10 cellular contexts compared by ENCODE assay signal in the genomic region with DNA sequence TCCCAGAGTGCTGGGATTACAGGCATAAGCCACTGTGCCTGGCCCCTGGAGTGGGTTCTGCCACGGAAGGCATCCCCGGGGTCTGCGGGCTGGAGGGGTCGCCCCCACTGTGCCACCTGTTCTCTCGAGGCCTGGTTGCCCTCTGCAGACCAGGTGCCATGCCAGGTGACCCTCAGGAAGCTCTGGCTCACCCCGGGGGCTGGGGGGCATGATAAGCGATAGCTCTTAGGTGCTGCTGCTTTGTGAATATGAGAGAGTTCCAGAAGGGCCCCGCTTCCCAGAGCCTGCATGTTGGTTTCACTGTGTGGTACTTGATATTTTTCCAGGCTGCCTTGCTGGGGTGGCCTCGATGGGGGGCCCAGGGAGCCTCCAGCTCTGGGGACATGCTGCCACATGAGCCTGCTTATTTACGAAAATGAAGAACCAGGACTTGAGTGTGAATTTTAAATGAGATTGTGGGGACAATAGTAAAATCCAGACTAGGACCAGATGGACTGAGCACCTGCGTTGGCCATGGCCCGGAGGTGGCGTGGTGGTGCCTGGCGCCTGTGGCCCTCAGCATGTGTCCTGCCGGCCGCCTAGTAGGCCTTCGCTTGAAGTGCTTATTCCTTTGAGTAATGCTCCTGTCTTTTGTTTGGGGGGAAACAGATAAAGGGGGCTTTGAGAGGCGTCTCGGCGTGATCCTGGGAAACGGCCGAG. TPM values are rescaled to one million over a fixed set of nuclear protein-coding genes. Genes with fewer than 3 reads are reported as not detected.
DNase-seq lines count a peak whose midpoint lies in the region; ATAC-seq and TF ChIP-seq lines count a peak whose summit lies in the region.
"Had no signal": no experiment of that assay in that cellular context is flagged by ENCODE, and none has a peak within 500 bp of the region (broad histone marks: within the 10 kb centered on the region; RNA-seq: fewer than 3 reads in every experiment).

No MANE protein-coding gene starts in this region.

- no peak for TF ChIP-seq CTCF in CD8-positive, alpha-beta T cell (IDR thresholded peaks at IDR 0.05)
- no peak for TF ChIP-seq CTCF in heart right ventricle (IDR thresholded peaks at IDR 0.05)
- TF ChIP-seq CTCF in endothelial cell (IDR thresholded peaks at IDR 0.05; ENCODE audit: unreplicated experiment), result no peak

- H3K4me2 ChIP-seq in skeletal muscle satellite cell (ENCODE audit: low read length), result peak overlapping the region; percentile 97

- CTCF ChIA-PET in CD8-positive, alpha-beta T cell (lab: Charles Lee), result interaction anchor here (1.0 to 7.3 kb wide), 4 partner anchors 40 to 97 kb away, joined by 3 to 44 read pairs (median 4); partner anchors contain the start of gene FAAP20
- CTCF ChIA-PET in activated CD8-positive, alpha-beta T cell treated with anti-CD3 and anti-CD28 coated beads, Interleukin-2, amount 10 ng/mL, durations not matched to agents 7 days and 5 days (lab: Charles Lee), result interaction anchor here (1.4 to 3.0 kb wide), 3 partner anchors 41 to 146 kb away, joined by 4 to 17 read pairs (median 16); partner anchors contain the start of gene FAAP20

- POLR2A ChIA-PET in CD8-positive, alpha-beta T cell (lab: Charles Lee), result interaction anchor here (1.1 to 7.4 kb wide), 4 partner anchors 12 to 80 kb away, joined by 3 to 78 read pairs (median 4); no protein-coding TSS in a partner anchor
- POLR2A ChIA-PET in activated CD8-positive, alpha-beta T cell treated with anti-CD3 and anti-CD28 coated beads, Interleukin-2, amount 10 ng/mL, durations not matched to agents 7 days and 5 days (lab: Charles Lee), result interaction anchor here (1.6 to 5.3 kb wide), 2 partner anchors 20 to 40 kb away, joined by 4 to 36 read pairs; partner anchors contain the start of gene FAAP20

- H3K9me3 ChIP-seq in CD8-positive, alpha-beta T cell (ENCODE audit: low read length), result no peaks in the 10 kb centered on the region
- no peaks in the 10 kb centered on the region for H3K9me3 ChIP-seq in heart right ventricle
- H3K9me3 ChIP-seq in skeletal muscle satellite cell (replicated peaks; ENCODE audit: low read length), result no peaks in the 10 kb centered on the region

- no peak overlapping the region for H3K9ac ChIP-seq in skeletal muscle satellite cell (ENCODE audit: low read depth, low read length)

- peaks cover 52% of the 10 kb centered on the region for H3K36me3 Mint-ChIP-seq in CD8-positive, alpha-beta T cell
- H3K36me3 Mint-ChIP-seq in activated CD8-positive, alpha-beta T cell treated with anti-CD3 and anti-CD28 coated beads, Interleukin-2, amount 10 ng/mL, durations not matched to agents 7 days and 5 days (ENCODE audit: low read depth), result peaks cover 30% of the 10 kb centered on the region
- peaks cover 9% of the 10 kb centered on the region for H3K36me3 Mint-ChIP-seq in endothelial cell (ENCODE audit: low read depth, unreplicated experiment)

- no peak for ATAC-seq in CD8-positive, alpha-beta T cell
- ATAC-seq in activated CD8-positive, alpha-beta T cell treated with anti-CD3 and anti-CD28 coated beads, Interleukin-2, amount 10 ng/mL, durations not matched to agents 7 days and 5 days, result no peak
- ATAC-seq in heart right ventricle, result no peak
- ATAC-seq in HG03439 (IDR thresholded peaks at IDR 0.05; ENCODE audit: unreplicated experiment), result no peak

- no peak overlapping the region for H3K4me3 ChIP-seq in CD8-positive, alpha-beta T cell (ENCODE audit: low read depth, low read length)
- H3K4me3 ChIP-seq in heart right ventricle (peak overlapping the region in 1 of 10 donors; percentile 70), skeletal muscle satellite cell (ENCODE audit: low read length) (no peak overlapping the region)

- DNase-seq in CD8-positive, alpha-beta T cell, result peak in 1 of 7 experiments; percentile 20
- no peak for DNase-seq in activated CD8-positive, alpha-beta T cell treated with anti-CD3 and anti-CD28 coated beads, Interleukin-2, amount 10 ng/mL, durations not matched to agents 7 days and 5 days
- no peak for DNase-seq in heart right ventricle
- no peak for DNase-seq in endothelial cell (ENCODE audit: low spot score)
- no peak for DNase-seq in COLO668 (lab: John Stamatoyannopoulos, UW; ENCODE audit: unreplicated experiment)
- DNase-seq in SIG-M5 (lab: John Stamatoyannopoulos, UW), result no peak
- DNase-seq: mesendoderm; stimulated activated CD4-positive, alpha-beta T cell treated with anti-CD3 and anti-CD28 coated beads, Interleukin-4, amount 100 ng/mL, for 1 hour had no signal

- H3K27me3 ChIP-seq in CD8-positive, alpha-beta T cell (ENCODE audit: insufficient read depth, low read length), result no peaks in the 10 kb centered on the region
- H3K27me3 ChIP-seq in heart right ventricle, result no peaks in the 10 kb centered on the region
- H3K27me3 ChIP-seq in skeletal muscle satellite cell (ENCODE audit: control insufficient read depth, insufficient read depth, low read length), result no peaks in the 10 kb centered on the region

- H3K27me3 Mint-ChIP-seq in CD8-positive, alpha-beta T cell (ENCODE audit: low read depth), result no peaks in the 10 kb centered on the region
- no peaks in the 10 kb centered on the region for H3K27me3 Mint-ChIP-seq in activated CD8-positive, alpha-beta T cell treated with anti-CD3 and anti-CD28 coated beads, Interleukin-2, amount 10 ng/mL, durations not matched to agents 7 days and 5 days (ENCODE audit: low read depth)
- H3K27me3 Mint-ChIP-seq in endothelial cell (ENCODE audit: unreplicated experiment), result peaks cover 14% of the 10 kb centered on the region

- peak overlapping the region; percentile 98 for H3K27ac Mint-ChIP-seq in CD8-positive, alpha-beta T cell
- no peak overlapping the region for H3K27ac Mint-ChIP-seq in activated CD8-positive, alpha-beta T cell treated with anti-CD3 and anti-CD28 coated beads, Interleukin-2, amount 10 ng/mL, durations not matched to agents 7 days and 5 days
- no peak overlapping the region for H3K27ac Mint-ChIP-seq in endothelial cell (ENCODE audit: unreplicated experiment)

- no peaks in the 10 kb centered on the region for H3K36me3 ChIP-seq in CD8-positive, alpha-beta T cell (ENCODE audit: insufficient read depth, low read length)
- H3K36me3 ChIP-seq in heart right ventricle (peaks cover 0 to 7% (median 0%) of the 10 kb centered on the region in 9 donors), skeletal muscle satellite cell (ENCODE audit: insufficient read depth, low read length) (peaks cover 20% of the 10 kb centered on the region)

- H3K4me1 Mint-ChIP-seq in CD8-positive, alpha-beta T cell (ENCODE audit: low read depth), result peaks cover 83% of the 10 kb centered on the region
- H3K4me1 Mint-ChIP-seq in activated CD8-positive, alpha-beta T cell treated with anti-CD3 and anti-CD28 coated beads, Interleukin-2, amount 10 ng/mL, durations not matched to agents 7 days and 5 days (ENCODE audit: low read depth), result peaks cover 88% of the 10 kb centered on the region
- H3K4me1 Mint-ChIP-seq in endothelial cell (ENCODE audit: unreplicated experiment), result peaks cover 59% of the 10 kb centered on the region

- WGBS in heart right ventricle, 2 donors, result 89 to 91% methylated on average over 22 of the region's 22 CpGs

- H3K27ac ChIP-seq in CD8-positive, alpha-beta T cell (ENCODE audit: low read depth, low read length), result peak overlapping the region; percentile 54
- H3K27ac ChIP-seq in heart right ventricle, result peak overlapping the region; percentile 31 to 90 (median 78)

- intact Hi-C loops in CD8-positive, alpha-beta T cell (cut with DNase I, micrococcal nuclease), result loop anchor here in 1 of 2 experiments (2.0 to 10.0 kb wide), 2 partner anchors 55 to 309 kb away; no protein-coding TSS in a partner anchor
- intact Hi-C loops in heart right ventricle (cut with DNase I), result loop anchor here in 2 of 10 donors (10.0 kb wide), 2 partner anchors 59 to 69 kb away; no protein-coding TSS in a partner anchor

- H3K4me3 Mint-ChIP-seq in CD8-positive, alpha-beta T cell, result peak overlapping the region; percentile 98
- H3K4me3 Mint-ChIP-seq in activated CD8-positive, alpha-beta T cell treated with anti-CD3 and anti-CD28 coated beads, Interleukin-2, amount 10 ng/mL, durations not matched to agents 7 days and 5 days, result peak overlapping the region; percentile 77
- H3K4me3 Mint-ChIP-seq in endothelial cell (ENCODE audit: unreplicated experiment), result no peak overlapping the region

- H3K9me3 Mint-ChIP-seq in CD8-positive, alpha-beta T cell, result no peaks in the 10 kb centered on the region
- H3K9me3 Mint-ChIP-seq in activated CD8-positive, alpha-beta T cell treated with anti-CD3 and anti-CD28 coated beads, Interleukin-2, amount 10 ng/mL, durations not matched to agents 7 days and 5 days (ENCODE audit: insufficient read depth), result no peaks in the 10 kb centered on the region
- no peaks in the 10 kb centered on the region for H3K9me3 Mint-ChIP-seq in endothelial cell (ENCODE audit: unreplicated experiment)

- peaks cover 96% of the 10 kb centered on the region for H3K4me1 ChIP-seq in CD8-positive, alpha-beta T cell (ENCODE audit: insufficient read depth, low read length)
- peaks cover 61 to 100% (median 100%) of the 10 kb centered on the region in 9 donors for H3K4me1 ChIP-seq in heart right ventricle
- H3K4me1 ChIP-seq in skeletal muscle satellite cell (ENCODE audit: control insufficient read depth, insufficient read depth, low read length), result peaks cover 85% of the 10 kb centered on the region

RNA-seq across cellular contexts. Expression of gene SKI, which starts 7.3 kb away (rescaled TPM):
- 100 to 1,000 TPM; 361 to 383 TPM for total RNA-seq in CD8-positive, alpha-beta T cell
- total RNA-seq in activated CD8-positive, alpha-beta T cell treated with anti-CD3 and anti-CD28 coated beads, Interleukin-2, amount 10 ng/mL, durations not matched to agents 7 days and 5 days, result 10 to 100 TPM; 41.2 to 41.4 TPM
- total RNA-seq in heart right ventricle, result 10 to 100 TPM; 29.4 to 50.9 (median 38.3) TPM
- 10 to 100 TPM; 13.8 to 16.6 TPM for polyA plus RNA-seq in heart right ventricle
- total RNA-seq in skeletal muscle satellite cell (2012; rRNA removed), result 16.7 and 24.0 TPM in 2 replicates
- total RNA-seq in endothelial cell (ENCODE audit: unreplicated experiment), result 73.3 TPM

RNA-seq across cellular contexts. Expression of gene FAAP20, which starts 40.9 kb away (rescaled TPM):
- 10 to 100 TPM; 53.6 to 61.1 TPM for total RNA-seq in CD8-positive, alpha-beta T cell
- 10 to 100 TPM; 69.7 to 74.4 TPM for total RNA-seq in activated CD8-positive, alpha-beta T cell treated with anti-CD3 and anti-CD28 coated beads, Interleukin-2, amount 10 ng/mL, durations not matched to agents 7 days and 5 days
- total RNA-seq in heart right ventricle (10 to 100 TPM; 30.9 to 47.6 (median 38.3) TPM), endothelial cell (ENCODE audit: unreplicated experiment) (118 TPM)
- 10 to 100 TPM; 83.0 to 83.6 TPM for polyA plus RNA-seq in heart right ventricle
- 14.2 and 22.3 TPM in 2 replicates for total RNA-seq in skeletal muscle satellite cell (2012; rRNA removed)
